In genomic region chr16:53055603-53056527, GRCh38 we compare ENCODE assay signal across 8 cellular contexts. TPM values are rescaled to one million over a fixed set of nuclear protein-coding genes. Genes with fewer than 3 reads are reported as not detected.
DNase-seq lines count a peak whose midpoint lies in the region; ATAC-seq lines count a peak whose summit lies in the region.

No MANE protein-coding gene starts in this region.

- DNase-seq in ELR (ENCODE audit: low read depth): peak; percentile 67
- peak; percentile 48 to 74 for DNase-seq in Kasumi-1 (lab: John Stamatoyannopoulos, UW)
- DNase-seq in activated T-cell treated with anti-CD3 and anti-CD28 coated beads, Interleukin-2, amount 50 U/mL, for 72 hours: peak in 1 of 2 donors; percentile 4
- peak; percentile 42 for DNase-seq in glomerular visceral epithelial cell (ENCODE audit: extremely low spot score)
- peak; percentile 67 for DNase-seq in non-pigmented ciliary epithelial cell (ENCODE audit: low read depth)

- peak overlapping the region; percentile 49 for H3K27ac Mint-ChIP-seq in activated T-cell treated with anti-CD3 and anti-CD28 coated beads, Interleukin-2, amount 50 U/mL, for 72 hours

- no peak for ATAC-seq in activated T-cell treated with anti-CD3 and anti-CD28 coated beads, Interleukin-2, amount 50 U/mL, for 72 hours (replicated peaks in 1 of 2)
- ATAC-seq in HG03520 (IDR thresholded peaks at IDR 0.05; ENCODE audit: unreplicated experiment) (no peak), GM21526 (IDR thresholded peaks at IDR 0.05; ENCODE audit: low FRiP score, unreplicated experiment) (no peak), GM18502 (IDR thresholded peaks at IDR 0.05; ENCODE audit: poor library complexity, unreplicated experiment) (no peak)

- H3K4me3 Mint-ChIP-seq in activated T-cell treated with anti-CD3 and anti-CD28 coated beads, Interleukin-2, amount 50 U/mL, for 72 hours: peak overlapping the region; percentile 86 to 92

- no peaks in the 10 kb centered on the region for H3K9me3 Mint-ChIP-seq in activated T-cell treated with anti-CD3 and anti-CD28 coated beads, Interleukin-2, amount 50 U/mL, for 72 hours

- H3K27me3 Mint-ChIP-seq in activated T-cell treated with anti-CD3 and anti-CD28 coated beads, Interleukin-2, amount 50 U/mL, for 72 hours (ENCODE audit: low read depth): peaks cover 9% of the 10 kb centered on the region

- H3K4me1 Mint-ChIP-seq in activated T-cell treated with anti-CD3 and anti-CD28 coated beads, Interleukin-2, amount 50 U/mL, for 72 hours (ENCODE audit: low read depth): peaks cover 51% of the 10 kb centered on the region

- no peaks in the 10 kb centered on the region for H3K36me3 Mint-ChIP-seq in activated T-cell treated with anti-CD3 and anti-CD28 coated beads, Interleukin-2, amount 50 U/mL, for 72 hours (ENCODE audit: insufficient read depth in 2 of 2)

RNA-seq across cellular contexts. Expression of gene CHD9, which starts 1.1 kb away (rescaled TPM):
- 10 to 100 TPM; 16.7 to 17.4 TPM for total RNA-seq in activated T-cell treated with anti-CD3 and anti-CD28 coated beads, Interleukin-2, amount 50 U/mL, for 72 hours

RNA-seq across cellular contexts. Expression of gene CHD9NB, which starts 3.2 kb away (rescaled TPM):
- under 1 TPM; 0.19 to 0.46 TPM for total RNA-seq in activated T-cell treated with anti-CD3 and anti-CD28 coated beads, Interleukin-2, amount 50 U/mL, for 72 hours
